ENCODE assay signal across 8 cellular contexts in genomic region chr13:48411281-48412099, GRCh38. TPM values are rescaled to one million over a fixed set of nuclear protein-coding genes. Genes with fewer than 3 reads are reported as not detected.
A peak's percentile ranks its signal among the peaks of the same experiment; 100 is the strongest.
DNase-seq lines count a peak whose midpoint lies in the region; ATAC-seq and TF ChIP-seq lines count a peak whose summit lies in the region.

No MANE protein-coding gene starts in this region.

- H3K9me3 Mint-ChIP-seq in CD4-positive, alpha-beta memory T cell = no peaks in the 10 kb centered on the region
- peaks cover 16% of the 10 kb centered on the region for H3K9me3 Mint-ChIP-seq in nephron progenitor cell

- ATAC-seq in GM18517 (IDR thresholded peaks at IDR 0.05; ENCODE audit: unreplicated experiment) = no peak

- H3K27me3 ChIP-seq in CD4-positive, alpha-beta memory T cell (ENCODE audit: insufficient read depth, low read length) = no peaks in the 10 kb centered on the region

- H3K4me3 ChIP-seq in CD4-positive, alpha-beta memory T cell (ENCODE audit: low read length in 2 of 2) = peak overlapping the region; percentile 67 to 90
- peak overlapping the region; percentile 69 for H3K4me3 ChIP-seq in epithelial cell of proximal tubule (ENCODE audit: low read depth, low read length)

- intact Hi-C loops in CD4-positive, alpha-beta memory T cell (cut with micrococcal nuclease) = loop anchor here (1.0 to 5.0 kb wide), 3 partner anchors 8 to 94 kb away; no protein-coding TSS in a partner anchor

- TF ChIP-seq CTCF in VCaP (conservative IDR thresholded peaks at IDR 0.05) = no peak
- TF ChIP-seq CTCF in epithelial cell of proximal tubule (conservative IDR thresholded peaks at IDR 0.05; ENCODE audit: low read depth, low read length) = no peak
- no peak for TF ChIP-seq CTCF in nephron progenitor cell (IDR thresholded peaks at IDR 0.05)

- peak in 3 of 5 donors; percentile 37 to 49 (median 40) for DNase-seq in CD4-positive, alpha-beta memory T cell
- DNase-seq in epithelial cell of proximal tubule (ENCODE audit: low read depth) (no peak), nephron progenitor cell (no peak), ecto neural progenitor cell (ENCODE audit: low spot score) (no peak), cerebellar nuclear complex (lab: John Stamatoyannopoulos, UW) (no peak)
- DNase-seq in NK-92 treated with Interleukin-12 subunit alpha and Interleukin-12 subunit beta, amount 100 ng/mL, for 24 hours (lab: John Stamatoyannopoulos, UW) = no peak

- POLR2A ChIA-PET in CD4-positive, alpha-beta memory T cell (lab: Charles Lee; ENCODE audit: partially characterized antibody) = interaction anchor here (1.0 to 4.0 kb wide), 8 partner anchors 9 to 169 kb away, joined by 4 to 53 read pairs (median 14); partner anchors contain the start of gene RCBTB2

- peak overlapping the region; percentile 89 to 100 (median 98) for H3K4me3 Mint-ChIP-seq in CD4-positive, alpha-beta memory T cell
- H3K4me3 Mint-ChIP-seq in nephron progenitor cell = peak overlapping the region; percentile 93

- CTCF ChIA-PET in CD4-positive, alpha-beta memory T cell (lab: Charles Lee; ENCODE audit: partially characterized antibody) = interaction anchor here (1.4 to 2.1 kb wide), 2 partner anchors 11 to 30 kb away, joined by 4 to 5 read pairs; no protein-coding TSS in a partner anchor

- H3K4me1 ChIP-seq in CD4-positive, alpha-beta memory T cell (ENCODE audit: insufficient read depth, low read length) = peaks cover 64% of the 10 kb centered on the region

- no peaks in the 10 kb centered on the region for H3K36me3 ChIP-seq in CD4-positive, alpha-beta memory T cell (ENCODE audit: insufficient read depth, low read length)

- H3K27me3 Mint-ChIP-seq in CD4-positive, alpha-beta memory T cell = no peaks in the 10 kb centered on the region
- H3K27me3 Mint-ChIP-seq in nephron progenitor cell (ENCODE audit: low read depth, poor library complexity) = no peaks in the 10 kb centered on the region

- H3K27ac ChIP-seq in CD4-positive, alpha-beta memory T cell (ENCODE audit: low read depth, low read length) = peak overlapping the region; percentile 84
- peak overlapping the region; percentile 80 for H3K27ac ChIP-seq in VCaP

- H3K9me3 ChIP-seq in CD4-positive, alpha-beta memory T cell (ENCODE audit: control insufficient read depth in 1 of 2, low read length in 2 of 2) = no peaks in the 10 kb centered on the region

- H3K36me3 Mint-ChIP-seq in CD4-positive, alpha-beta memory T cell = peaks cover 19 to 35% of the 10 kb centered on the region in 2 donors
- H3K36me3 Mint-ChIP-seq in nephron progenitor cell (ENCODE audit: low read depth) = peaks cover 29% of the 10 kb centered on the region

- peaks cover 26 to 53% (median 43%) of the 10 kb centered on the region in 4 donors for H3K4me1 Mint-ChIP-seq in CD4-positive, alpha-beta memory T cell
- peaks cover 35% of the 10 kb centered on the region for H3K4me1 Mint-ChIP-seq in nephron progenitor cell

- peak overlapping the region; percentile 92 to 99 (median 97) for H3K27ac Mint-ChIP-seq in CD4-positive, alpha-beta memory T cell
- H3K27ac Mint-ChIP-seq in nephron progenitor cell = peak overlapping the region; percentile 95

RNA-seq across cellular contexts. Expression of gene LPAR6, which starts 1.4 kb away (rescaled TPM):
- total RNA-seq in CD4-positive, alpha-beta memory T cell = 10 to 100 TPM; 89.0 to 91.1 TPM
- polyA plus RNA-seq in CD4-positive, alpha-beta memory T cell = 100 to 1,000 TPM in 1 of 2 donors, 10 to 100 TPM in 1; 69.1 to 134 TPM
- 2.1 and 2.4 TPM in 2 replicates for total RNA-seq in epithelial cell of proximal tubule

Comparison
In these comparisons a context has a peak if more than half of its experiments do, and no peak if none do; other contexts are left out.
1. DNase-seq: peak in CD4-positive, alpha-beta memory T cell (3 of 5); none in epithelial cell of proximal tubule (single experiment), nephron progenitor cell (single experiment), ecto neural progenitor cell (single experiment), NK-92 treated with Interleukin-12 subunit alpha and Interleukin-12 subunit beta, amount 100 ng/mL, for 24 hours (single experiment) and cerebellar nuclear complex (0 of 2).
2. RNA of gene LPAR6, which starts 1.4 kb away (total RNA-seq): 89.0 to 91.1 TPM in CD4-positive, alpha-beta memory T cell; 2.1 to 2.4 TPM in epithelial cell of proximal tubule; every median in the first group is over 10 times any median in the second.